Comparison of ENCODE assay signal across 38 cellular contexts in the genomic region with DNA sequence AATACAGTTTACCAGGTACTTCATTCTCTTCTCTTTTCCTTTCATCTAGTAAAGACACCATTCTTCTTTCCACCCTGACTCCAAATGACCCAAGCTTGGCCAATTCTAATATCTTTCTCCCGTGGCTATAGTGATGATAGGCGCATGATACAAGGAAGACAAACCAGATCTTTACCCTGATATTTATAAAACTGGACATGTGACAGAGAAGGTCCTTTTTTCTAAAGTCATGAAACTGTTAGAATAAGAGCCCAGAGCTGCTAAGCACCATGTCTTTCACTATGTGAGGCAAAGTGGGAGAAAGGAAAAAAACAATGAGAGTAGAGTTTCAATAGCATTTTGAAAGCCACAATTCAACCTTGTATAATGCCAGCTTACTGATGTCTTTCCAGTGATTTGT.
"Had no signal": no experiment of that assay in that cellular context is flagged by ENCODE, and none has a peak within 500 bp of the region (broad histone marks: within the 10 kb centered on the region; RNA-seq: fewer than 3 reads in every experiment).

No MANE protein-coding gene starts in this region.

- H3K4me1 Mint-ChIP-seq: activated naive CD4-positive, alpha-beta T cell treated with anti-CD3 and anti-CD28 coated beads, Interleukin-2, amount 10 ng/mL, durations not matched to agents 7 days and 5 days; activated naive CD4-positive, alpha-beta T cell treated with anti-CD3 and anti-CD28 coated beads, Interleukin-2, amount 50 U/mL, for 24 hours; activated naive CD8-positive, alpha-beta T cell treated with anti-CD3 and anti-CD28 coated beads for 36 hours; activated naive CD8-positive, alpha-beta T cell treated with anti-CD3 and anti-CD28 coated beads, Interleukin-2, amount 10 ng/mL, durations not matched to agents 7 days and 5 days; activated naive CD8-positive, alpha-beta T cell treated with anti-CD3 and anti-CD28 coated beads, Interleukin-2, amount 50 U/mL, for 24 hours; activated T-helper 17 cell treated with anti-CD3 and anti-CD28 coated beads, Interleukin-2, amount 50 U/mL, for 72 hours; brain; central memory CD8-positive, alpha-beta T cell had no signal

- H3K36me3 Mint-ChIP-seq: activated naive CD4-positive, alpha-beta T cell treated with anti-CD3 and anti-CD28 coated beads, Interleukin-2, amount 10 ng/mL, durations not matched to agents 7 days and 5 days; activated naive CD4-positive, alpha-beta T cell treated with anti-CD3 and anti-CD28 coated beads, Interleukin-2, amount 50 U/mL, for 24 hours; activated naive CD4-positive, alpha-beta T cell treated with anti-CD3 and anti-CD28 coated beads, Interleukin-2, amount 50 U/mL, for 72 hours; activated naive CD8-positive, alpha-beta T cell; activated naive CD8-positive, alpha-beta T cell treated with anti-CD3 and anti-CD28 coated beads for 36 hours; activated naive CD8-positive, alpha-beta T cell treated with anti-CD3 and anti-CD28 coated beads, Interleukin-2, amount 10 ng/mL, durations not matched to agents 7 days and 5 days; brain had no signal

- ATAC-seq: activated naive CD4-positive, alpha-beta T cell treated with anti-CD3 and anti-CD28 coated beads, Interleukin-2, amount 50 U/mL, for 72 hours; activated naive CD8-positive, alpha-beta T cell treated with anti-CD3 and anti-CD28 coated beads, Interleukin-2, amount 50 U/mL, for 24 hours; activated T-cell treated with anti-CD3 and anti-CD28 coated beads, Interleukin-2, amount 50 U/mL, for 4 hours; activated T-cell treated with anti-CD3 and anti-CD28 coated beads, Interleukin-2, amount 50 U/mL, for 72 hours; activated T-helper 17 cell treated with anti-CD3 and anti-CD28 coated beads, Interleukin-2, amount 50 U/mL, for 72 hours; body of pancreas had no signal

- H3K27ac ChIP-seq: adrenal gland, ascending aorta, body of pancreas, brain microvascular endothelial cell, breast epithelium, cardiac muscle cell had no signal

- H3K4me3 ChIP-seq: adrenal gland, ascending aorta, body of pancreas, breast epithelium, cardiac muscle cell had no signal

- H3K9me3 Mint-ChIP-seq: activated naive CD8-positive, alpha-beta T cell treated with anti-CD3 and anti-CD28 coated beads, Interleukin-2, amount 50 U/mL, for 24 hours; activated T-helper 1 cell treated with anti-CD3 and anti-CD28 coated beads, Interleukin-12 subunit alpha, Interleukin-12 subunit beta, Interleukin-2, Interleukin-4 antibody, amounts not matched to agents 30 ng/mL and 10 ng/mL and 1 ng/mL, durations not matched to agents 14 hours and 24 hours and 36 hours; activated T-helper 2 cell treated with anti-CD3 and anti-CD28 coated beads, Interferon-gamma antibody, Interleukin-2, Interleukin-4, amounts not matched to agents 10 μg/mL and 5 μg/mL and 100 μg/mL, durations not matched to agents 14 hours and 24 hours and 36 hours had no signal

- H3K27me3 Mint-ChIP-seq: activated naive CD4-positive, alpha-beta T cell treated with anti-CD3 and anti-CD28 coated beads, Interleukin-2, amount 10 ng/mL, durations not matched to agents 7 days and 5 days; activated naive CD4-positive, alpha-beta T cell treated with anti-CD3 and anti-CD28 coated beads, Interleukin-2, amount 50 U/mL, for 24 hours; activated naive CD8-positive, alpha-beta T cell; activated naive CD8-positive, alpha-beta T cell treated with anti-CD3 and anti-CD28 coated beads for 36 hours; activated naive CD8-positive, alpha-beta T cell treated with anti-CD3 and anti-CD28 coated beads, Interleukin-2, amount 10 ng/mL, durations not matched to agents 7 days and 5 days; activated naive CD8-positive, alpha-beta T cell treated with anti-CD3 and anti-CD28 coated beads, Interleukin-2, amount 50 U/mL, for 24 hours; activated T-cell treated with anti-CD3 and anti-CD28 coated beads, Interleukin-2, amount 50 U/mL, for 24 hours; activated T-helper 17 cell treated with anti-CD3 and anti-CD28 coated beads, Interleukin-2, amount 50 U/mL, for 72 hours; brain; central memory CD8-positive, alpha-beta T cell had no signal

- H3K36me3 ChIP-seq: adrenal gland, ascending aorta, brain microvascular endothelial cell, breast epithelium, cardiac muscle cell had no signal

- H3K4me3 Mint-ChIP-seq: activated naive CD4-positive, alpha-beta T cell treated with anti-CD3 and anti-CD28 coated beads for 36 hours; activated naive CD4-positive, alpha-beta T cell treated with anti-CD3 and anti-CD28 coated beads, Interleukin-2, amount 10 ng/mL, durations not matched to agents 7 days and 5 days; activated naive CD4-positive, alpha-beta T cell treated with anti-CD3 and anti-CD28 coated beads, Interleukin-2, amount 50 U/mL, for 24 hours; activated naive CD8-positive, alpha-beta T cell; activated naive CD8-positive, alpha-beta T cell treated with anti-CD3 and anti-CD28 coated beads for 36 hours; activated naive CD8-positive, alpha-beta T cell treated with anti-CD3 and anti-CD28 coated beads, Interleukin-2, amount 10 ng/mL, durations not matched to agents 7 days and 5 days; activated naive CD8-positive, alpha-beta T cell treated with anti-CD3 and anti-CD28 coated beads, Interleukin-2, amount 50 U/mL, for 24 hours; activated T-cell treated with anti-CD3 and anti-CD28 coated beads, Interleukin-2, amount 50 U/mL, for 24 hours; activated T-cell treated with anti-CD3 and anti-CD28 coated beads, Interleukin-2, amount 50 U/mL, for 4 hours; activated T-cell treated with anti-CD3 and anti-CD28 coated beads, Interleukin-2, amount 50 U/mL, for 72 hours; activated T-helper 1 cell treated with anti-CD3 and anti-CD28 coated beads, Interleukin-12 subunit alpha, Interleukin-12 subunit beta, Interleukin-2, Interleukin-4 antibody, amounts not matched to agents 30 ng/mL and 10 ng/mL and 1 ng/mL, durations not matched to agents 14 hours and 24 hours and 36 hours; activated T-helper 17 cell treated with anti-CD3 and anti-CD28 coated beads, Interleukin-2, amount 50 U/mL, for 72 hours; brain; central memory CD8-positive, alpha-beta T cell had no signal

- H3K4me1 ChIP-seq: ascending aorta, body of pancreas, breast epithelium had no signal

- H3K9me3 ChIP-seq: adrenal gland, ascending aorta, body of pancreas, breast epithelium had no signal

- DNase-seq: activated effector memory CD4-positive, alpha-beta T cell treated with anti-CD3 and anti-CD28 coated beads, Interleukin-2, amount 50 U/mL, for 16 hours; activated effector memory CD4-positive, alpha-beta T cell treated with Interleukin-2 at 50 U/mL for 16 hours; activated gamma-delta T cell; activated gamma-delta T cell treated with Interleukin-2 at 50 U/mL for 16 hours; activated naive CD4-positive, alpha-beta T cell; activated naive CD4-positive, alpha-beta T cell treated with anti-CD3 and anti-CD28 coated beads for 36 hours; activated naive CD4-positive, alpha-beta T cell treated with anti-CD3 and anti-CD28 coated beads, Interleukin-2, amount 10 ng/mL, durations not matched to agents 7 days and 5 days; activated naive CD4-positive, alpha-beta T cell treated with anti-CD3 and anti-CD28 coated beads, Interleukin-2, amount 50 U/mL, for 16 hours; activated naive CD4-positive, alpha-beta T cell treated with Interleukin-2 at 50 U/mL for 16 hours; activated naive CD8-positive, alpha-beta T cell treated with anti-CD3 and anti-CD28 coated beads for 36 hours; activated naive CD8-positive, alpha-beta T cell treated with anti-CD3 and anti-CD28 coated beads, Interleukin-2, amount 10 ng/mL, durations not matched to agents 7 days and 5 days; activated naive CD8-positive, alpha-beta T cell treated with anti-CD3 and anti-CD28 coated beads, Interleukin-2, amount 50 U/mL, for 24 hours; activated T-cell treated with anti-CD3 and anti-CD28 coated beads for 4 hours; activated T-cell treated with anti-CD3 and anti-CD28 coated beads, Interleukin-2, amount 50 U/mL, for 1 hour; activated T-cell treated with anti-CD3 and anti-CD28 coated beads, Interleukin-2, amount 50 U/mL, for 24 hours; activated T-cell treated with anti-CD3 and anti-CD28 coated beads, Interleukin-2, amount 50 U/mL, for 4 hours; activated T-cell treated with anti-CD3 and anti-CD28 coated beads, Interleukin-2, amount 50 U/mL, for 48 hours; activated T-cell treated with anti-CD3 and anti-CD28 coated beads, Interleukin-2, amount 50 U/mL, for 72 hours; adrenal gland; amniotic stem cell; amygdala; aorta; body of pancreas; brain microvascular endothelial cell; caudate nucleus; central memory CD4-positive, alpha-beta T cell; cerebellar nuclear complex had no signal

- H3K27ac Mint-ChIP-seq: activated naive CD4-positive, alpha-beta T cell treated with anti-CD3 and anti-CD28 coated beads for 36 hours; activated naive CD4-positive, alpha-beta T cell treated with anti-CD3 and anti-CD28 coated beads, Interleukin-2, amount 10 ng/mL, durations not matched to agents 7 days and 5 days; activated naive CD4-positive, alpha-beta T cell treated with anti-CD3 and anti-CD28 coated beads, Interleukin-2, amount 50 U/mL, for 24 hours; activated naive CD4-positive, alpha-beta T cell treated with anti-CD3 and anti-CD28 coated beads, Interleukin-2, amount 50 U/mL, for 72 hours; activated naive CD8-positive, alpha-beta T cell; activated naive CD8-positive, alpha-beta T cell treated with anti-CD3 and anti-CD28 coated beads for 36 hours; activated naive CD8-positive, alpha-beta T cell treated with anti-CD3 and anti-CD28 coated beads, Interleukin-2, amount 10 ng/mL, durations not matched to agents 7 days and 5 days; activated naive CD8-positive, alpha-beta T cell treated with anti-CD3 and anti-CD28 coated beads, Interleukin-2, amount 50 U/mL, for 24 hours; activated T-cell treated with anti-CD3 and anti-CD28 coated beads, Interleukin-2, amount 50 U/mL, for 24 hours; activated T-cell treated with anti-CD3 and anti-CD28 coated beads, Interleukin-2, amount 50 U/mL, for 72 hours; activated T-helper 1 cell treated with anti-CD3 and anti-CD28 coated beads, Interleukin-12 subunit alpha, Interleukin-12 subunit beta, Interleukin-2, Interleukin-4 antibody, amounts not matched to agents 30 ng/mL and 10 ng/mL and 1 ng/mL, durations not matched to agents 14 hours and 24 hours and 36 hours; activated T-helper 17 cell treated with anti-CD3 and anti-CD28 coated beads, Interleukin-2, amount 50 U/mL, for 72 hours; activated T-helper 2 cell treated with anti-CD3 and anti-CD28 coated beads, Interferon-gamma antibody, Interleukin-2, Interleukin-4, amounts not matched to agents 10 μg/mL and 5 μg/mL and 100 μg/mL, durations not matched to agents 14 hours and 24 hours and 36 hours; brain had no signal

- H3K27me3 ChIP-seq: adrenal gland, ascending aorta, body of pancreas, brain microvascular endothelial cell, breast epithelium, cardiac muscle cell had no signal
